ENCODE assay signal across 1 cellular context in the genomic region with DNA sequence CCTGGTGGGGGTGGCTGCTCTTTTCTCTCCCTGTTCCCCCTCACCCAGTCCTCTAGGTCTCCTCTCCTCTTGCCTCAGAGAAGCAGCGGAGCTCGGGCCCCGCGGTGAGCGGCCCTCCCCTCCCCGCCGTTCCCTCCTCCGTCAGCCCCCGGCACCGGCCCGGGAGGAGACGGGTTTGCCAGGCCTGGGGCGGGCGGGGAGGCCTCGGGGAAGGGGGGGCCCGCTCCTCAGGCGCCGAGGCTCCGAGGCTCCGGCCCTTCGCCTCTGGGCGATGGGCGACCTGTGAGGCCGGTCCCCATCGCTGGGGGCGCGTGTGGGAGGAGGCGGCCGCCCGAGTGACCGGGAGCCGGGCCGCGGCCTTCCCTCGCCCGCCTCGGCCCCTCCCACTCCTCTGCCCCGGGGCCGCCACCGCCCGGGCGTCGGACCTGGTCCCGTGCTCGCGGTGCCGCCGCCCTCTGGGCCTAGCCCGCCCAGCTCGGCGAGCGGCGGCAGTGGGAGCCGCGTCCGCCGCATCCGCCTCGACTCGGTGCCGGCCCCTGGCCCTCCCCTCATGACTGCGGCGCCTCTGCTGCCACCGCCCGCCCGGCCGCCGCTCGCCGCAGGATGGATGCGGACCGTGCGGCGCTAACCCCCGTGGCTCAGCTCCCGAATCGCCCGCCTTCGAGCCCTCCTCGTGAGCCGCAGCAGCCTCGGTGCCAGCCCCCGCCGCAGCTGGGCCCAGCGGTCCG.
TF ChIP-seq lines count a peak whose summit lies in the region.

No MANE protein-coding gene starts in this region.

TF ChIP-seq in HepG2, 621 proteins besides CTCF, POLR2A, EP300 and RAD21 (continued from another document):
- TF ChIP-seq, protein P1, sequence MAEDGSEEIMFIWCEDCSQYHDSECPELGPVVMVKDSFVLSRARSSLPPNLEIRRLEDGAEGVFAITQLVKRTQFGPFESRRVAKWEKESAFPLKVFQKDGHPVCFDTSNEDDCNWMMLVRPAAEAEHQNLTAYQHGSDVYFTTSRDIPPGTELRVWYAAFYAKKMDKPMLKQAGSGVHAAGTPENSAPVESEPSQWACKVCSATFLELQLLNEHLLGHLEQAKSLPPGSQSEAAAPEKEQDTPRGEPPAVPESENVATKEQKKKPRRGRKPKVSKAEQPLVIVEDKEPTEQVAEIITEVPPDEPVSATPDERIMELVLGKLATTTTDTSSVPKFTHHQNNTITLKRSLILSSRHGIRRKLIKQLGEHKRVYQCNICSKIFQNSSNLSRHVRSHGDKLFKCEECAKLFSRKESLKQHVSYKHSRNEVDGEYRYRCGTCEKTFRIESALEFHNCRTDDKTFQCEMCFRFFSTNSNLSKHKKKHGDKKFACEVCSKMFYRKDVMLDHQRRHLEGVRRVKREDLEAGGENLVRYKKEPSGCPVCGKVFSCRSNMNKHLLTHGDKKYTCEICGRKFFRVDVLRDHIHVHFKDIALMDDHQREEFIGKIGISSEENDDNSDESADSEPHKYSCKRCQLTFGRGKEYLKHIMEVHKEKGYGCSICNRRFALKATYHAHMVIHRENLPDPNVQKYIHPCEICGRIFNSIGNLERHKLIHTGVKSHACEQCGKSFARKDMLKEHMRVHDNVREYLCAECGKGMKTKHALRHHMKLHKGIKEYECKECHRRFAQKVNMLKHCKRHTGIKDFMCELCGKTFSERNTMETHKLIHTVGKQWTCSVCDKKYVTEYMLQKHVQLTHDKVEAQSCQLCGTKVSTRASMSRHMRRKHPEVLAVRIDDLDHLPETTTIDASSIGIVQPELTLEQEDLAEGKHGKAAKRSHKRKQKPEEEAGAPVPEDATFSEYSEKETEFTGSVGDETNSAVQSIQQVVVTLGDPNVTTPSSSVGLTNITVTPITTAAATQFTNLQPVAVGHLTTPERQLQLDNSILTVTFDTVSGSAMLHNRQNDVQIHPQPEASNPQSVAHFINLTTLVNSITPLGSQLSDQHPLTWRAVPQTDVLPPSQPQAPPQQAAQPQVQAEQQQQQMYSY (CRISPR knock-in tag; IDR thresholded peaks at IDR 0.05): no peak
- TF ChIP-seq TBL1XR1 (IDR thresholded peaks at IDR 0.05; ENCODE audit: borderline replicate concordance, low read length, partially characterized antibody) (no peak), DR1 (CRISPR knock-in tag; IDR thresholded peaks at IDR 0.05) (peak; percentile 36; the same call in 1 of the 2 replicates), FOXK2 (IDR thresholded peaks at IDR 0.05) (no peak), SMARCE1 (IDR thresholded peaks at IDR 0.05; ENCODE audit: borderline replicate concordance) (no peak), SAP130 (CRISPR knock-in tag; IDR thresholded peaks at IDR 0.05; ENCODE audit: low read depth) (peak; percentile 30), RFXAP (CRISPR knock-in tag; IDR thresholded peaks at IDR 0.05; ENCODE audit: borderline replicate concordance) (no peak), ZNF891 (CRISPR knock-in tag; IDR thresholded peaks at IDR 0.05) (peak; percentile 23; the same call in 1 of the 2 replicates), CEBPG (CRISPR knock-in tag; IDR thresholded peaks at IDR 0.05) (no peak), DZIP1 (CRISPR knock-in tag; IDR thresholded peaks at IDR 0.05) (no peak)
